17 cellular contexts compared by ENCODE assay signal in genomic region chr5:52776116-52776515, GRCh38. TPM values are rescaled to one million over a fixed set of nuclear protein-coding genes. Genes with fewer than 3 reads are reported as not detected.
DNase-seq lines count a peak whose midpoint lies in the region; ATAC-seq and TF ChIP-seq lines count a peak whose summit lies in the region.
"Had no signal": no experiment of that assay in that cellular context is flagged by ENCODE, and none has a peak within 500 bp of the region (broad histone marks: within the 10 kb centered on the region; RNA-seq: fewer than 3 reads in every experiment).

No MANE protein-coding gene starts in this region.

- no peaks in the 10 kb centered on the region for H3K79me2 ChIP-seq in GM23338 (replicated peaks; ENCODE audit: insufficient read depth)
- H3K79me2 ChIP-seq in neural progenitor cell (ENCODE audit: low read depth), result no peaks in the 10 kb centered on the region

- intact Hi-C loops in CD4-positive, alpha-beta T cell (cut with DNase I, micrococcal nuclease), result no loop called here

- no peaks in the 10 kb centered on the region; the same call in 1 of the 2 replicates for H3K9me2 ChIP-seq in GM23338 (ENCODE audit: insufficient read depth)

- peaks cover 4% of the 10 kb centered on the region for H3K27me3 Mint-ChIP-seq in CD4-positive, alpha-beta T cell
- no peaks in the 10 kb centered on the region for H3K27me3 Mint-ChIP-seq in GM23338 (ENCODE audit: insufficient read depth, low read depth, poor library complexity)
- peaks cover 6% of the 10 kb centered on the region for H3K27me3 Mint-ChIP-seq in neural progenitor cell (ENCODE audit: insufficient read depth, low read depth)

- no peaks in the 10 kb centered on the region for H3K9me3 ChIP-seq in CD4-positive, alpha-beta T cell (ENCODE audit: control insufficient read depth, low read length)
- no peaks in the 10 kb centered on the region for H3K9me3 ChIP-seq in neural progenitor cell (ENCODE audit: low read depth)
- H3K9me3 ChIP-seq: tibial artery had no signal

- peak in 7 of 10 experiments; percentile 7 to 41 (median 22) for DNase-seq in CD4-positive, alpha-beta T cell
- DNase-seq in GM23338 (ENCODE audit: low spot score) (no peak), neural progenitor cell (ENCODE audit: low spot score) (no peak), AML-193 (lab: John Stamatoyannopoulos, UW) (no peak), 8988T (no peak)
- DNase-seq in activated gamma-delta T cell treated with anti-CD3 and anti-CD28 coated beads, Interleukin-2, amount 50 U/mL, for 16 hours (ENCODE audit: low read depth), result peak; percentile 23
- DNase-seq: activated effector memory CD4-positive, alpha-beta T cell treated with anti-CD3 and anti-CD28 coated beads, Interleukin-2, amount 50 U/mL, for 16 hours; foreskin keratinocyte; KG1; NCI-H510A; PC-3; SW 1271; tibial artery had no signal

- H3K36me3 Mint-ChIP-seq in CD4-positive, alpha-beta T cell (ENCODE audit: low read depth), result no peaks in the 10 kb centered on the region
- no peaks in the 10 kb centered on the region for H3K36me3 Mint-ChIP-seq in GM23338 (ENCODE audit: low read depth)
- H3K36me3 Mint-ChIP-seq in neural progenitor cell, result no peaks in the 10 kb centered on the region
- H3K36me3 Mint-ChIP-seq: CD14-positive monocyte had no signal

- peak overlapping the region; percentile 44; the same call in 1 of the 2 replicates for H2AFZ ChIP-seq in GM23338
- H2AFZ ChIP-seq in neural progenitor cell (replicated peaks), result peak overlapping the region; percentile 31

- H3F3A ChIP-seq in GM23338 (replicated peaks; ENCODE audit: low read depth) (no peaks in the 10 kb centered on the region), neural progenitor cell (ENCODE audit: low read depth) (peaks cover 4% of the 10 kb centered on the region)

- H4K20me1 ChIP-seq in GM23338 (replicated peaks; ENCODE audit: insufficient read depth) (no peaks in the 10 kb centered on the region), neural progenitor cell (ENCODE audit: low read depth) (no peaks in the 10 kb centered on the region)

- H3K36me3 ChIP-seq in GM23338 (ENCODE audit: insufficient read depth) (no peaks in the 10 kb centered on the region), neural progenitor cell (no peaks in the 10 kb centered on the region)
- H3K36me3 ChIP-seq: tibial artery had no signal

- no peak overlapping the region for H3K9ac ChIP-seq in neural progenitor cell

- ATAC-seq in CD4-positive, alpha-beta T cell (ENCODE audit: poor library complexity), result peak; percentile 67
- ATAC-seq in GM23338 (no peak), HG03108 (IDR thresholded peaks at IDR 0.05; ENCODE audit: unreplicated experiment) (no peak)
- ATAC-seq: foreskin keratinocyte, HCT116, PC-3 had no signal

- no peak for TF ChIP-seq CTCF in CD4-positive, alpha-beta T cell (IDR thresholded peaks at IDR 0.05)
- TF ChIP-seq CTCF in GM23338 (conservative IDR thresholded peaks at IDR 0.05; ENCODE audit: low read depth in 2 of 2) (no peak), neural progenitor cell (IDR thresholded peaks at IDR 0.05) (no peak)

- H3K4me3 Mint-ChIP-seq in CD4-positive, alpha-beta T cell, result no peak overlapping the region
- H3K4me3 Mint-ChIP-seq in GM23338 (no peak overlapping the region), neural progenitor cell (no peak overlapping the region)
- H3K4me3 Mint-ChIP-seq: CD14-positive monocyte had no signal

- no peak overlapping the region for H3K4me3 ChIP-seq in GM23338
- no peak overlapping the region for H3K4me3 ChIP-seq in neural progenitor cell
- H3K4me3 ChIP-seq: smooth muscle cell, tibial artery had no signal

- H3K4me1 ChIP-seq in GM23338 (ENCODE audit: insufficient read depth), result peaks cover 9% of the 10 kb centered on the region; the same call in 1 of the 2 replicates
- H3K4me1 ChIP-seq in neural progenitor cell, result peaks cover 13% of the 10 kb centered on the region
- H3K4me1 ChIP-seq: foreskin keratinocyte, tibial artery had no signal

- no peak overlapping the region for H3K27ac ChIP-seq in CD4-positive, alpha-beta T cell (ENCODE audit: low read depth, low read length)
- H3K27ac ChIP-seq in GM23338 (ENCODE audit: low read depth), result no peak overlapping the region
- H3K27ac ChIP-seq in neural progenitor cell, result no peak overlapping the region
- H3K27ac ChIP-seq: foreskin keratinocyte, tibial artery had no signal

- POLR2A ChIA-PET in CD4-positive, alpha-beta T cell (lab: Charles Lee), result interaction anchor here (1.0 to 1.6 kb wide), 2 partner anchors 10 to 51 kb away, joined by 3 read pairs; no protein-coding TSS in a partner anchor

- no peaks in the 10 kb centered on the region for H3K27me3 ChIP-seq in CD4-positive, alpha-beta T cell (ENCODE audit: control insufficient read depth, insufficient read depth, low read length)
- H3K27me3 ChIP-seq in GM23338 (ENCODE audit: insufficient read depth) (no peaks in the 10 kb centered on the region), neural progenitor cell (no peaks in the 10 kb centered on the region)
- H3K27me3 ChIP-seq: tibial artery had no signal

- no peaks in the 10 kb centered on the region for H3K9me3 Mint-ChIP-seq in CD4-positive, alpha-beta T cell
- H3K9me3 Mint-ChIP-seq in GM23338 (no peaks in the 10 kb centered on the region; the same call in 2 of the 3 replicates), neural progenitor cell (no peaks in the 10 kb centered on the region)
- H3K9me3 Mint-ChIP-seq: CD14-positive monocyte had no signal

- peaks cover 37% of the 10 kb centered on the region for H3K4me1 Mint-ChIP-seq in CD4-positive, alpha-beta T cell (ENCODE audit: low read depth)
- H3K4me1 Mint-ChIP-seq in GM23338, result peaks cover 17% of the 10 kb centered on the region
- peaks cover 27% of the 10 kb centered on the region for H3K4me1 Mint-ChIP-seq in neural progenitor cell

- CTCF ChIA-PET in CD4-positive, alpha-beta T cell (lab: Charles Lee), result interaction anchor here (1.4 kb wide), 1 partner anchor 10 kb away, joined by 3 read pairs; no protein-coding TSS in a partner anchor

- H3K4me2 ChIP-seq in GM23338, result no peak overlapping the region
- H3K4me2 ChIP-seq in neural progenitor cell, result no peak overlapping the region
- H3K4me2 ChIP-seq: smooth muscle cell had no signal

- H3K27ac Mint-ChIP-seq in CD4-positive, alpha-beta T cell, result peak overlapping the region; percentile 50
- H3K27ac Mint-ChIP-seq in GM23338 (no peak overlapping the region), neural progenitor cell (no peak overlapping the region)
- H3K27ac Mint-ChIP-seq: CD14-positive monocyte had no signal

TF ChIP-seq in GM23338, 12 proteins besides CTCF, POLR2A, EP300 and RAD21 (continues in another document):
- TF ChIP-seq CREB1 (CRISPR knock-in tag; IDR thresholded peaks at IDR 0.05; ENCODE audit: low read depth) (no peak), ZNF114 (CRISPR knock-in tag; IDR thresholded peaks at IDR 0.05) (no peak), NANOG (IDR thresholded peaks at IDR 0.05; ENCODE audit: borderline replicate concordance) (no peak), EZH2 (IDR thresholded peaks at IDR 0.05; ENCODE audit: low read depth, unreplicated experiment) (no peak), STAT1 (IDR thresholded peaks at IDR 0.05; ENCODE audit: unreplicated experiment) (no peak), EZH2phosphoT487 (IDR thresholded peaks at IDR 0.05; ENCODE audit: unreplicated experiment) (no peak), POLR2AphosphoS5 (IDR thresholded peaks at IDR 0.05; ENCODE audit: low read depth) (no peak)

RNA-seq across cellular contexts. Expression of gene ITGA1, which starts 11.6 kb away (rescaled TPM):
- 1 to 10 TPM in 1 of 2 experiments, under 1 TPM in 1; 0.74 to 1.3 TPM for total RNA-seq in CD4-positive, alpha-beta T cell
- 4.9 and 12.0 TPM in 2 replicates for total RNA-seq in GM23338 (2014; rRNA removed; shearing (Covaris generic))
- polyA plus RNA-seq in GM23338 (2016; fragmentation: Nextera tagmentation; extraction: Ambion mirVana), result 1.8 and 2.6 TPM in 2 replicates
- 2.2 and 3.9 TPM in 2 replicates for total RNA-seq in neural progenitor cell (ENCODE audit: low replicate concordance)

RNA-seq across cellular contexts. Expression of gene PELO, which starts 11.6 kb away (rescaled TPM):
- 1 to 10 TPM; 4.3 to 4.5 TPM for total RNA-seq in CD4-positive, alpha-beta T cell
- 15.2 and 15.6 TPM in 2 replicates for total RNA-seq in GM23338 (2014; rRNA removed; shearing (Covaris generic))
- polyA plus RNA-seq in GM23338 (2016; fragmentation: Nextera tagmentation; extraction: Ambion mirVana), result 13.6 and 13.8 TPM in 2 replicates
- total RNA-seq in neural progenitor cell (ENCODE audit: low replicate concordance), result 8.5 and 11.7 TPM in 2 replicates

Comparison
In these comparisons a context has a peak if more than half of its experiments do, and no peak if none do; other contexts are left out.
1. DNase-seq: peak in CD4-positive, alpha-beta T cell (7 of 10) and activated gamma-delta T cell treated with anti-CD3 and anti-CD28 coated beads, Interleukin-2, amount 50 U/mL, for 16 hours (single experiment); none in GM23338 (single experiment), neural progenitor cell (single experiment), AML-193 (0 of 2) and 8988T (single experiment).